1 cellular context compared by ENCODE assay signal in the genomic region with DNA sequence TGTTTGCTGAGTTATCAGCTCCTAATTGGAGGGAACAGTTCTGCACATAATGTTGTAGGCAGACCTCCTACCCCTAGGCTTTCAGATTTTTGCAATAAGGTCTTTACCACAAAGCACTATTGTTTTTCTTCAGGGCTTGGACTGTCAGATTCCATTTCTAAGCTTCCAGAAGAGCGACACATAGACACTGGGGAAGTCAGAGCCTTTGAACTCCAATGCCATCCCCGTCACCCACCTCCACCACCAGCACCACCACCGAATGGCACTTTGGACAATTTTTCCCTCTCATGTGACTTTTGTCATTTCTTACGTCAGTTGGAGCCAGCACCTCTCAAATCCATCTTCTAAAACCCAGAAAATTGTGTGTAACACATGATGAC.
TF ChIP-seq lines count a peak whose summit lies in the region.

No MANE protein-coding gene starts in this region.

TF ChIP-seq in K562, 482 proteins besides CTCF, POLR2A, EP300 and RAD21 (continued from another document):
- TF ChIP-seq, protein P1, sequence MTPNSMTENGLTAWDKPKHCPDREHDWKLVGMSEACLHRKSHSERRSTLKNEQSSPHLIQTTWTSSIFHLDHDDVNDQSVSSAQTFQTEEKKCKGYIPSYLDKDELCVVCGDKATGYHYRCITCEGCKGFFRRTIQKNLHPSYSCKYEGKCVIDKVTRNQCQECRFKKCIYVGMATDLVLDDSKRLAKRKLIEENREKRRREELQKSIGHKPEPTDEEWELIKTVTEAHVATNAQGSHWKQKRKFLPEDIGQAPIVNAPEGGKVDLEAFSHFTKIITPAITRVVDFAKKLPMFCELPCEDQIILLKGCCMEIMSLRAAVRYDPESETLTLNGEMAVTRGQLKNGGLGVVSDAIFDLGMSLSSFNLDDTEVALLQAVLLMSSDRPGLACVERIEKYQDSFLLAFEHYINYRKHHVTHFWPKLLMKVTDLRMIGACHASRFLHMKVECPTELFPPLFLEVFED (CRISPR knock-in tag; conservative IDR thresholded peaks at IDR 0.05) = no peak
- TF ChIP-seq RBM15 (IDR thresholded peaks at IDR 0.05; ENCODE audit: insufficient read depth, low read length) (no peak), ZNF133 (CRISPR knock-in tag; IDR thresholded peaks at IDR 0.05) (no peak), ZBED1 (IDR thresholded peaks at IDR 0.05) (no peak), NONO (IDR thresholded peaks at IDR 0.05; ENCODE audit: low read depth in 2 of 2, low read length in 1 of 2) (no peak), POLR2H (tag; IDR thresholded peaks at IDR 0.05; ENCODE audit: low read depth) (no peak), SLC30A9 (CRISPR knock-in tag; IDR thresholded peaks at IDR 0.05) (no peak), SMAD3 (CRISPR knock-in tag; conservative IDR thresholded peaks at IDR 0.05) (no peak), MECOM (CRISPR knock-in tag; IDR thresholded peaks at IDR 0.05) (no peak), PURB (CRISPR knock-in tag; IDR thresholded peaks at IDR 0.05; ENCODE audit: low read depth) (no peak)
- TF ChIP-seq, protein P2, sequence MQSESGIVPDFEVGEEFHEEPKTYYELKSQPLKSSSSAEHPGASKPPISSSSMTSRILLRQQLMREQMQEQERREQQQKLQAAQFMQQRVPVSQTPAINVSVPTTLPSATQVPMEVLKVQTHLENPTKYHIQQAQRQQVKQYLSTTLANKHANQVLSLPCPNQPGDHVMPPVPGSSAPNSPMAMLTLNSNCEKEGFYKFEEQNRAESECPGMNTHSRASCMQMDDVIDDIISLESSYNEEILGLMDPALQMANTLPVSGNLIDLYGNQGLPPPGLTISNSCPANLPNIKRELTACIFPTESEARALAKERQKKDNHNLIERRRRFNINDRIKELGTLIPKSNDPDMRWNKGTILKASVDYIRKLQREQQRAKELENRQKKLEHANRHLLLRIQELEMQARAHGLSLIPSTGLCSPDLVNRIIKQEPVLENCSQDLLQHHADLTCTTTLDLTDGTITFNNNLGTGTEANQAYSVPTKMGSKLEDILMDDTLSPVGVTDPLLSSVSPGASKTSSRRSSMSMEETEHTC (IDR thresholded peaks at IDR 0.05) = no peak
- TF ChIP-seq, protein P3, sequence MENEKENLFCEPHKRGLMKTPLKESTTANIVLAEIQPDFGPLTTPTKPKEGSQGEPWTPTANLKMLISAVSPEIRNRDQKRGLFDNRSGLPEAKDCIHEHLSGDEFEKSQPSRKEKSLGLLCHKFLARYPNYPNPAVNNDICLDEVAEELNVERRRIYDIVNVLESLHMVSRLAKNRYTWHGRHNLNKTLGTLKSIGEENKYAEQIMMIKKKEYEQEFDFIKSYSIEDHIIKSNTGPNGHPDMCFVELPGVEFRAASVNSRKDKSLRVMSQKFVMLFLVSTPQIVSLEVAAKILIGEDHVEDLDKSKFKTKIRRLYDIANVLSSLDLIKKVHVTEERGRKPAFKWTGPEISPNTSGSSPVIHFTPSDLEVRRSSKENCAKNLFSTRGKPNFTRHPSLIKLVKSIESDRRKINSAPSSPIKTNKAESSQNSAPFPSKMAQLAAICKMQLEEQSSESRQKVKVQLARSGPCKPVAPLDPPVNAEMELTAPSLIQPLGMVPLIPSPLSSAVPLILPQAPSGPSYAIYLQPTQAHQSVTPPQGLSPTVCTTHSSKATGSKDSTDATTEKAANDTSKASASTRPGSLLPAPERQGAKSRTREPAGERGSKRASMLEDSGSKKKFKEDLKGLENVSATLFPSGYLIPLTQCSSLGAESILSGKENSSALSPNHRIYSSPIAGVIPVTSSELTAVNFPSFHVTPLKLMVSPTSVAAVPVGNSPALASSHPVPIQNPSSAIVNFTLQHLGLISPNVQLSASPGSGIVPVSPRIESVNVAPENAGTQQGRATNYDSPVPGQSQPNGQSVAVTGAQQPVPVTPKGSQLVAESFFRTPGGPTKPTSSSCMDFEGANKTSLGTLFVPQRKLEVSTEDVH (IDR thresholded peaks at IDR 0.05; ENCODE audit: low read depth, partially characterized antibody) = no peak
- TF ChIP-seq, protein P4, sequence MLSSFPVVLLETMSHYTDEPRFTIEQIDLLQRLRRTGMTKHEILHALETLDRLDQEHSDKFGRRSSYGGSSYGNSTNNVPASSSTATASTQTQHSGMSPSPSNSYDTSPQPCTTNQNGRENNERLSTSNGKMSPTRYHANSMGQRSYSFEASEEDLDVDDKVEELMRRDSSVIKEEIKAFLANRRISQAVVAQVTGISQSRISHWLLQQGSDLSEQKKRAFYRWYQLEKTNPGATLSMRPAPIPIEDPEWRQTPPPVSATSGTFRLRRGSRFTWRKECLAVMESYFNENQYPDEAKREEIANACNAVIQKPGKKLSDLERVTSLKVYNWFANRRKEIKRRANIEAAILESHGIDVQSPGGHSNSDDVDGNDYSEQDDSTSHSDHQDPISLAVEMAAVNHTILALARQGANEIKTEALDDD (IDR thresholded peaks at IDR 0.05) = no peak
- TF ChIP-seq, protein P5, sequence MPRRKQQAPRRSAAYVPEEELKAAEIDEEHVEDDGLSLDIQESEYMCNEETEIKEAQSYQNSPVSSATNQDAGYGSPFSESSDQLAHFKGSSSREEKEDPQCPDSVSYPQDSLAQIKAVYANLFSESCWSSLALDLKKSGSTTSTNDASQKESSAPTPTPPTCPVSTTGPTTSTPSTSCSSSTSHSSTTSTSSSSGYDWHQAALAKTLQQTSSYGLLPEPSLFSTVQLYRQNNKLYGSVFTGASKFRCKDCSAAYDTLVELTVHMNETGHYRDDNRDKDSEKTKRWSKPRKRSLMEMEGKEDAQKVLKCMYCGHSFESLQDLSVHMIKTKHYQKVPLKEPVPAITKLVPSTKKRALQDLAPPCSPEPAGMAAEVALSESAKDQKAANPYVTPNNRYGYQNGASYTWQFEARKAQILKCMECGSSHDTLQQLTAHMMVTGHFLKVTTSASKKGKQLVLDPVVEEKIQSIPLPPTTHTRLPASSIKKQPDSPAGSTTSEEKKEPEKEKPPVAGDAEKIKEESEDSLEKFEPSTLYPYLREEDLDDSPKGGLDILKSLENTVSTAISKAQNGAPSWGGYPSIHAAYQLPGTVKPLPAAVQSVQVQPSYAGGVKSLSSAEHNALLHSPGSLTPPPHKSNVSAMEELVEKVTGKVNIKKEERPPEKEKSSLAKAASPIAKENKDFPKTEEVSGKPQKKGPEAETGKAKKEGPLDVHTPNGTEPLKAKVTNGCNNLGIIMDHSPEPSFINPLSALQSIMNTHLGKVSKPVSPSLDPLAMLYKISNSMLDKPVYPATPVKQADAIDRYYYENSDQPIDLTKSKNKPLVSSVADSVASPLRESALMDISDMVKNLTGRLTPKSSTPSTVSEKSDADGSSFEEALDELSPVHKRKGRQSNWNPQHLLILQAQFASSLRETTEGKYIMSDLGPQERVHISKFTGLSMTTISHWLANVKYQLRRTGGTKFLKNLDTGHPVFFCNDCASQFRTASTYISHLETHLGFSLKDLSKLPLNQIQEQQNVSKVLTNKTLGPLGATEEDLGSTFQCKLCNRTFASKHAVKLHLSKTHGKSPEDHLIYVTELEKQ (CRISPR knock-in tag; IDR thresholded peaks at IDR 0.05) = no peak
